Comparison of ENCODE assay signal across 25 cellular contexts in the genomic region with DNA sequence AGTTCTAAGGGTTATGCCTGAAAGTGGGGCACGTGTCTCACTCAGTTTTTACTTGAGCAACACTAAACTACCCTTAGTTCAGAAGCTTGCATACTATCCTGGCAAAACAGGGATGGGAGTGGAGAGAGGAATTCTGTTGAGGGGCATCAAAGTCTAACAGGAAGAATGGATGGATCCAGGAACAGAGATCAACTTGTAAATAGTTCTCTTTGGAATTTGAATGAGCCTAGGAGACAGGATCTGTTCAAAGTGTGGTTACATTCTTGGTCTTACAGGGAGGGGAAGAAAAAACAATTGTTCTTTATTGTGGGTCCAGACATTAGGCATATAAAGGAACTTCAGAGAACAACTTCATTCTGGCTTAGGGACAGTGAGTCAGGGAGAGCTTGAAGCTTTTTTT.
"Had no signal": no experiment of that assay in that cellular context is flagged by ENCODE, and none has a peak within 500 bp of the region (broad histone marks: within the 10 kb centered on the region; RNA-seq: fewer than 3 reads in every experiment).

No MANE protein-coding gene starts in this region.

- H3K9me3 ChIP-seq: esophagus squamous epithelium, gastroesophageal sphincter, heart left ventricle, left lung, lower lobe of right lung, mucosa of descending colon had no signal

- DNase-seq: dermis blood vessel endothelial cell; dorsolateral prefrontal cortex; effector CD4-positive, alpha-beta T cell; effector memory CD4-positive, alpha-beta T cell; erythroblast; esophagus squamous epithelium; foreskin fibroblast; heart left ventricle; hypothalamus; immature natural killer cell; islet precursor cell; kidney; kidney glomerular epithelial cell; left lung; left ventricle myocardium superior; lower lobe of right lung; mesenchymal stem cell; mucosa of descending colon; naive B cell had no signal

- H3K36me3 ChIP-seq: esophagus squamous epithelium, gastroesophageal sphincter, heart left ventricle, left lung, lower lobe of right lung had no signal

- FAIRE-seq: colon, frontal cortex, kidney had no signal

- ATAC-seq: esophagus mucosa, gastroesophageal sphincter, heart left ventricle, left lung, left ventricle myocardium superior, lower lobe of right lung, mucosa of descending colon had no signal

- H3K4me3 ChIP-seq: coronary artery, dorsolateral prefrontal cortex, esophagus squamous epithelium, gastroesophageal sphincter, heart left ventricle, hepatocyte, left lung, lower lobe of right lung, mucosa of descending colon had no signal

- H3K4me1 ChIP-seq: esophagus squamous epithelium, gastroesophageal sphincter, heart left ventricle, left lung, lower lobe of right lung had no signal

- H3K27me3 ChIP-seq: dorsolateral prefrontal cortex, esophagus squamous epithelium, gastroesophageal sphincter, heart left ventricle, hepatocyte, left lung had no signal
